19 cellular contexts compared by ENCODE assay signal in genomic region chr9:14880951-14881465, GRCh38. TPM values are rescaled to one million over a fixed set of nuclear protein-coding genes. Genes with fewer than 3 reads are reported as not detected.
DNase-seq lines count a peak whose midpoint lies in the region; ATAC-seq and TF ChIP-seq lines count a peak whose summit lies in the region.
"Had no signal": no experiment of that assay in that cellular context is flagged by ENCODE, and none has a peak within 500 bp of the region (broad histone marks: within the 10 kb centered on the region; RNA-seq: fewer than 3 reads in every experiment).

No MANE protein-coding gene starts in this region.

- peak; percentile 91 for ATAC-seq in left colon
- ATAC-seq in activated naive CD8-positive, alpha-beta T cell treated with anti-CD3 and anti-CD28 coated beads, Interleukin-2, amount 50 U/mL, for 24 hours, result no peak
- no peak for ATAC-seq in GM21717 (IDR thresholded peaks at IDR 0.05; ENCODE audit: unreplicated experiment)

- H3K27ac ChIP-seq in 22Rv1, result peak overlapping the region; percentile 66
- H3K27ac ChIP-seq in GM23248, result no peak overlapping the region

- no peak overlapping the region for H3K4me2 ChIP-seq in GM23248 (ENCODE audit: unreplicated experiment)

- H3F3A ChIP-seq in GM23248 (ENCODE audit: insufficient read depth), result no peaks in the 10 kb centered on the region

- no peaks in the 10 kb centered on the region for H3K79me2 ChIP-seq in GM23248 (ENCODE audit: insufficient read depth)

- H4K20me1 ChIP-seq in GM23248 (ENCODE audit: insufficient read depth), result no peaks in the 10 kb centered on the region

- intact Hi-C loops in left colon (cut with DNase I, micrococcal nuclease), result no loop called here

- peaks cover 8% of the 10 kb centered on the region for H3K27me3 Mint-ChIP-seq in activated naive CD8-positive, alpha-beta T cell treated with anti-CD3 and anti-CD28 coated beads, Interleukin-2, amount 50 U/mL, for 24 hours

- no peak overlapping the region for H3K4me3 ChIP-seq in GM23248

- peak; percentile 24 for DNase-seq in GM23248
- DNase-seq in left colon, result peak in 1 of 2 donors; percentile 6
- peak; percentile 1 for DNase-seq in occipital lobe (lab: John Stamatoyannopoulos, UW)
- DNase-seq in activated CD4-positive, CD25-positive, alpha-beta regulatory T cell (lab: John Stamatoyannopoulos, UW), result no peak
- DNase-seq in activated naive CD8-positive, alpha-beta T cell treated with anti-CD3 and anti-CD28 coated beads, Interleukin-2, amount 50 U/mL, for 24 hours, result no peak
- DNase-seq: ACHN, AML-193, COR-L47, Kasumi-1, NCI-H1105 treated with DMSO at 0.1 percent for 48 hours, NCI-H1694 treated with DMSO at 0.1 percent for 48 hours, NCI-H2107, NCI-H226, NCI-H524 treated with DMSO at 0.1 percent for 48 hours, SIG-M5 had no signal

- no peak overlapping the region; the same call in 1 of the 2 replicates for H2AFZ ChIP-seq in GM23248

- no peaks in the 10 kb centered on the region for H3K9me2 ChIP-seq in GM23248 (ENCODE audit: insufficient read depth)

- 14 to 16% methylated on average over 4 of the region's 4 CpGs for whole genome bisulfite sequencing in GM23248 (ENCODE audit: low coverage in 1 of 2, low lambda C conversion rate in 2 of 2, missing lambda C conversion rate in 2 of 2), 2 experiments

- H3K36me3 ChIP-seq in GM23248 (ENCODE audit: low read depth), result no peaks in the 10 kb centered on the region

- no peaks in the 10 kb centered on the region for H3K9me3 Mint-ChIP-seq in activated naive CD8-positive, alpha-beta T cell treated with anti-CD3 and anti-CD28 coated beads, Interleukin-2, amount 50 U/mL, for 24 hours

- H3K27me3 ChIP-seq in GM23248 (replicated peaks; ENCODE audit: insufficient read depth), result no peaks in the 10 kb centered on the region

- no peaks in the 10 kb centered on the region for H3K4me1 Mint-ChIP-seq in activated naive CD8-positive, alpha-beta T cell treated with anti-CD3 and anti-CD28 coated beads, Interleukin-2, amount 50 U/mL, for 24 hours
- H3K4me1 Mint-ChIP-seq: CD14-positive monocyte, IgD-negative memory B cell had no signal

- H3K9me3 ChIP-seq in GM23248 (ENCODE audit: low read depth), result no peaks in the 10 kb centered on the region

- no peak overlapping the region for H3K27ac Mint-ChIP-seq in activated naive CD8-positive, alpha-beta T cell treated with anti-CD3 and anti-CD28 coated beads, Interleukin-2, amount 50 U/mL, for 24 hours
- H3K27ac Mint-ChIP-seq: CD14-positive monocyte, IgD-negative memory B cell had no signal

- H3K4me3 Mint-ChIP-seq in activated naive CD8-positive, alpha-beta T cell treated with anti-CD3 and anti-CD28 coated beads, Interleukin-2, amount 50 U/mL, for 24 hours, result no peak overlapping the region
- H3K4me3 Mint-ChIP-seq: CD14-positive monocyte, IgD-negative memory B cell had no signal

- no peaks in the 10 kb centered on the region for H3K36me3 Mint-ChIP-seq in activated naive CD8-positive, alpha-beta T cell treated with anti-CD3 and anti-CD28 coated beads, Interleukin-2, amount 50 U/mL, for 24 hours (ENCODE audit: low read depth)
- H3K36me3 Mint-ChIP-seq: CD14-positive monocyte had no signal

- no peaks in the 10 kb centered on the region; the same call in 1 of the 2 replicates for H3K4me1 ChIP-seq in GM23248 (ENCODE audit: insufficient read depth)

- no peak for TF ChIP-seq CTCF in 22Rv1 (IDR thresholded peaks at IDR 0.05)

- no peak overlapping the region for H3K9ac ChIP-seq in GM23248

- in situ Hi-C loops in GM23248 (cut with MboI), result no loop called here

RNA-seq across cellular contexts. Expression of gene FREM1, which starts 29.2 kb away (rescaled TPM):
- total RNA-seq in GM23248 (2014; rRNA removed; shearing (Covaris generic)), result 0.11 and 0.51 TPM in 2 replicates
- polyA plus RNA-seq in GM23248 (2016; fragmentation: Nextera tagmentation; extraction: Ambion mirVana), result 0.25 and 0.31 TPM in 2 replicates
- total RNA-seq in left colon (1 to 10 TPM in 1 of 2 donors, under 1 TPM in 1; 0.43 to 2.3 TPM), occipital lobe (1.4 TPM)
- polyA plus RNA-seq: CD14-positive monocyte, IgD-negative memory B cell had no signal

Comparison
In these comparisons a context has a peak if more than half of its experiments do, and no peak if none do; other contexts are left out.
1. DNase-seq: peak in GM23248 (single experiment) and occipital lobe (single experiment); none in activated CD4-positive, CD25-positive, alpha-beta regulatory T cell (0 of 4) and activated naive CD8-positive, alpha-beta T cell treated with anti-CD3 and anti-CD28 coated beads, Interleukin-2, amount 50 U/mL, for 24 hours (single experiment).